10 cellular contexts compared by ENCODE assay signal in the genomic region with DNA sequence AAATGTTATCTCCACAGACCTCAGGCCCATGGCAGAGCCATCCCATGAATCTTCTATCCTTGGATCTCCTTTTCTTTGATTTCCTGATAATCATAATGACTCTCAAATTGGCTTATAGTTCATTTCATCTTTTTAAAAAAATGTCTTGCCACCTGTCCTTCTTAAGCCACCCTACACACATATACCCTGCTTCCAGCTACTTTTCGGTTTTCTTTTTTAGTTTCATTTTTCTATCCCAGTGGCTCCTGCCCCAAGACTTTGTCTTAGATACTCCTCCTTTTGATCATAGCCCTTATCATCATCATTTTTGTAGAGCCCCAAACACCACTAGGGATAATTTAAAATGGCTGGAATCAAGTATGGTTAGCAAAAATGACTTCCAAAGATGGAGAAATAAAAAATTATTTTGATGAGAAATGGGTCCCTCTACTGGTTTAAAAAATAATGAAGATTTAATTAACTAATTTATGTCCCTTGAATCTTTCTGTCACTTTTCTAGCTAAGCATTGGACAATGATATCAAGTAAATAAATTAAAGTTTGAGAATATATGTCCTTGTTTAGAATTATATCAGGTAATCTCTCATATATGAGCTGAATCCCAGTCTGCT.
A peak's percentile ranks its signal among the peaks of the same experiment; 100 is the strongest.
DNase-seq lines count a peak whose midpoint lies in the region; TF ChIP-seq lines count a peak whose summit lies in the region.
"Had no signal": no experiment of that assay in that cellular context is flagged by ENCODE, and none has a peak within 500 bp of the region (broad histone marks: within the 10 kb centered on the region; RNA-seq: fewer than 3 reads in every experiment).

No MANE protein-coding gene starts in this region.

- H3K79me1 ChIP-seq in neuronal stem cell (ENCODE audit: low read depth, low read length) = no peaks in the 10 kb centered on the region

- H3K9me3 ChIP-seq in MM.1S (replicated peaks; ENCODE audit: insufficient read depth, low read length) = no peaks in the 10 kb centered on the region
- H3K9me3 ChIP-seq in neuronal stem cell (replicated peaks in 1 of 2; ENCODE audit: control insufficient read depth in 2 of 2, insufficient read depth in 1 of 2, low read depth in 1 of 2, low read length in 2 of 2) = no peaks in the 10 kb centered on the region

- H2BK12ac ChIP-seq in neuronal stem cell (ENCODE audit: low read length) = no peak overlapping the region

- H3K36me3 ChIP-seq in MM.1S (replicated peaks; ENCODE audit: insufficient read depth, low read length) (no peaks in the 10 kb centered on the region), neuronal stem cell (replicated peaks in 1 of 2; ENCODE audit: control insufficient read depth in 2 of 2, insufficient read depth in 2 of 2, low read length in 2 of 2) (no peaks in the 10 kb centered on the region)

- H3K4me1 ChIP-seq in MM.1S (ENCODE audit: low read length) (no peaks in the 10 kb centered on the region), neuronal stem cell (ENCODE audit: control insufficient read depth in 2 of 2, insufficient read depth in 1 of 2, low read depth in 1 of 2, low read length in 2 of 2) (no peaks in the 10 kb centered on the region)

- no CpG with 5 or more reads among the region's 1 CpG for WGBS in neuronal stem cell (ENCODE audit: extremely low coverage in 2 of 2, insufficient read length in 2 of 2, insufficient replicate concordance in 1 of 2), 2 donors

- no peak overlapping the region for H4K91ac ChIP-seq in neuronal stem cell (ENCODE audit: low read depth, low read length, poor library complexity)

- H3K27ac ChIP-seq in MM.1S (ENCODE audit: low read length) (no peak overlapping the region), neuronal stem cell (replicated peaks; ENCODE audit: low read length) (no peak overlapping the region)

- no peak overlapping the region for H3K18ac ChIP-seq in neuronal stem cell (ENCODE audit: low read length)

- H3K4ac ChIP-seq in neuronal stem cell (ENCODE audit: low read length) = no peak overlapping the region

- H2AFZ ChIP-seq in MM.1S (ENCODE audit: low read length) = 0 out of 2 replicates have a peak overlapping the region, but pooled peaks have one; percentile 39
- peak overlapping the region; percentile 41 for H2AFZ ChIP-seq in neuronal stem cell (ENCODE audit: low read length)

- H2BK15ac ChIP-seq in neuronal stem cell (ENCODE audit: low read length) = no peak overlapping the region

- H3K27me3 ChIP-seq in MM.1S (replicated peaks; ENCODE audit: insufficient read depth, low read length) (no peaks in the 10 kb centered on the region), neuronal stem cell (ENCODE audit: control insufficient read depth in 3 of 3, insufficient read depth in 3 of 3, low read depth in 1 of 3, low read length in 3 of 3) (no peaks in the 10 kb centered on the region)

- no peaks in the 10 kb centered on the region for H3K9me2 ChIP-seq in MM.1S (replicated peaks; ENCODE audit: insufficient read depth, low read length)

- H3K79me2 ChIP-seq in MM.1S (ENCODE audit: low read length) = no peaks in the 10 kb centered on the region

- H3K23ac ChIP-seq in neuronal stem cell (ENCODE audit: low read depth, low read length, poor library complexity) = no peak overlapping the region

- no peak overlapping the region for H3K4me3 ChIP-seq in MM.1S (ENCODE audit: low read length)
- H3K4me3 ChIP-seq in cardiac fibroblast (replicated peaks in 1 of 2; ENCODE audit: low read depth in 2 of 2, low read length in 2 of 2) = no peak overlapping the region
- no peak overlapping the region for H3K4me3 ChIP-seq in neuronal stem cell (ENCODE audit: low read length in 2 of 2)

- TF ChIP-seq CTCF in MM.1S (IDR thresholded peaks at IDR 0.05; ENCODE audit: low read length) (peak; percentile 23; the same call in 1 of the 2 replicates), cardiac fibroblast (IDR thresholded peaks at IDR 0.05; ENCODE audit: low read depth, low read length) (no peak)

- no peak overlapping the region for H2BK5ac ChIP-seq in neuronal stem cell (ENCODE audit: low read length)

- H4K20me1 ChIP-seq in MM.1S (ENCODE audit: insufficient read depth, low read length) = no peaks in the 10 kb centered on the region

- peak; percentile 19 for DNase-seq in ELR (ENCODE audit: low read depth)
- peak; percentile 11 for DNase-seq in MM.1S
- peak; percentile 8 to 20 for DNase-seq in cardiac fibroblast (ENCODE audit: low read depth in 2 of 2)
- no peak for DNase-seq in neuronal stem cell (ENCODE audit: low spot score)
- no peak for DNase-seq in stimulated activated naive CD4-positive, alpha-beta T cell treated with Interleukin-2 at 50 U/mL for 16 hours (lab: John Stamatoyannopoulos, UW)
- no peak for DNase-seq in activated T-cell treated with anti-CD3 and anti-CD28 coated beads, Interleukin-2, amount 50 U/mL, for 1 hour
- no peak for DNase-seq in activated gamma-delta T cell treated with Interleukin-2 at 50 U/mL for 16 hours
- DNase-seq in ureter (ENCODE audit: low spot score) = no peak
- DNase-seq: activated CD8-positive, alpha-beta memory T cell treated with anti-CD3 and anti-CD28 coated beads, Interleukin-2, amount 10 ng/mL, durations not matched to agents 7 days and 5 days; NCI-H2171 treated with DMSO at 0.1 percent for 48 hours had no signal

- H4K8ac ChIP-seq in neuronal stem cell (ENCODE audit: low read depth, low read length) = no peak overlapping the region

- peak overlapping the region; percentile 36 for H3K4me2 ChIP-seq in MM.1S (ENCODE audit: low read depth, low read length)
- H3K4me2 ChIP-seq in neuronal stem cell (ENCODE audit: insufficient read depth, low read length, poor library complexity, severe bottlenecking) = no peak overlapping the region

- no peak overlapping the region for H2BK120ac ChIP-seq in neuronal stem cell (ENCODE audit: low read depth, low read length)

- H3K14ac ChIP-seq in neuronal stem cell (ENCODE audit: low read length) = no peak overlapping the region

- no peak overlapping the region for H2AK5ac ChIP-seq in neuronal stem cell (ENCODE audit: low read depth, low read length)

- H3K9ac ChIP-seq in MM.1S (ENCODE audit: low read length) (no peak overlapping the region), neuronal stem cell (ENCODE audit: low read depth, low read length, poor library complexity) (no peak overlapping the region)

- H3F3A ChIP-seq in MM.1S (ENCODE audit: insufficient read depth, low read length) = no peaks in the 10 kb centered on the region

Comparison
In these comparisons a context has a peak if more than half of its experiments do, and no peak if none do; other contexts are left out.
1. DNase-seq: peak in ELR (single experiment), MM.1S (single experiment) and cardiac fibroblast (2 of 2); none in neuronal stem cell (single experiment), stimulated activated naive CD4-positive, alpha-beta T cell treated with Interleukin-2 at 50 U/mL for 16 hours (single experiment), activated T-cell treated with anti-CD3 and anti-CD28 coated beads, Interleukin-2, amount 50 U/mL, for 1 hour (single experiment), activated gamma-delta T cell treated with Interleukin-2 at 50 U/mL for 16 hours (single experiment) and ureter (single experiment).